In the genomic region with DNA sequence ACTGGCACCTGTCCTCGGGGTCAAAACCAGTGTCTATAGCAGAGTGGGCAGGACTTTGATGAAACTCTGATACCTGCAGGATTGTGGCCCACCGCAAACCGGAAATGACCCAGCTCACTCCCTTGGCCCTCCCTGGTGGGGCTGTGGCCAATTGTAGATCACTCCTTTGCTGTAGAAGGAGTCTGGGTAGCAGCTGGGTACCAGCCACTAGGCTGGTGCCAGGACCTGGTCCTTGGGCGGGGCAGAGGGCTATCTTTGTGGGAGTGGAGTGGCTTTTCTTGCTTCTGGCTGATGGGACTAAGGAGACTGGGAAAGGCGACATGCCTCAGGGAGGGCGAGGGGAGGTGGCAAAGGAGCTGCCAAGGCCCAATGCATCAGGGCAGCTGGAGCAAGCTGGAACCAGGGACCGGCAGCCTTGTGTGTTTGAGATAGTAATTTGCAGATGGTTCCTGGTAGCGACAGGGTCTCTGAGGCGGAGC, we compare ENCODE assay signal across 9 cellular contexts. TPM values are rescaled to one million over a fixed set of nuclear protein-coding genes. Genes with fewer than 3 reads are reported as not detected.
DNase-seq lines count a peak whose midpoint lies in the region; ATAC-seq and TF ChIP-seq lines count a peak whose summit lies in the region.
"Had no signal": no experiment of that assay in that cellular context is flagged by ENCODE, and none has a peak within 500 bp of the region (broad histone marks: within the 10 kb centered on the region; RNA-seq: fewer than 3 reads in every experiment).

No MANE protein-coding gene starts in this region.

- H3K9me3 Mint-ChIP-seq in neural crest cell = no peaks in the 10 kb centered on the region

- no peak overlapping the region for H3K9ac ChIP-seq in HUES64 (ENCODE audit: low read depth, low read length)

- no peaks in the 10 kb centered on the region for H3K36me3 ChIP-seq in HUES64 (ENCODE audit: insufficient read depth, low read length)
- no peaks in the 10 kb centered on the region for H3K36me3 ChIP-seq in heart left ventricle

- TF ChIP-seq POLR2A in heart left ventricle (IDR thresholded peaks at IDR 0.05) = no peak

- DNase-seq in Daoy (ENCODE audit: low read depth) (peak; percentile 54), astrocyte of the cerebellum (ENCODE audit: low read depth) (no peak), neural crest cell (ENCODE audit: low read depth, low spot score) (no peak), G401 (ENCODE audit: low spot score) (no peak), inferior parietal cortex (ENCODE audit: extremely low spot score) (no peak), heart left ventricle (no peak)

- peaks cover 9% of the 10 kb centered on the region; the same call in 1 of the 2 replicates for H3K27me3 ChIP-seq in HUES64 (ENCODE audit: insufficient read depth, low read length)
- peaks cover 6 to 55% (median 22%) of the 10 kb centered on the region in 9 donors for H3K27me3 ChIP-seq in heart left ventricle

- in situ Hi-C loops in astrocyte of the cerebellum (cut with HindIII; ENCODE audit: low sequenced_read_pairs) (no loop called here), G401 (cut with HindIII; ENCODE audit: low sequenced_read_pairs) (no loop called here)

- TF ChIP-seq CTCF in astrocyte of the cerebellum (IDR thresholded peaks at IDR 0.05; ENCODE audit: low read depth, low read length, missing control alignments) = no peak
- no peak for TF ChIP-seq CTCF in neural crest cell (conservative IDR thresholded peaks at IDR 0.05)
- no peak for TF ChIP-seq CTCF in heart left ventricle (IDR thresholded peaks at IDR 0.05)

- peak overlapping the region; percentile 69 for H3K4me3 ChIP-seq in HUES64 (ENCODE audit: low read length)
- peak overlapping the region; percentile 43 for H3K4me3 ChIP-seq in astrocyte of the cerebellum (ENCODE audit: low read depth, low read length)
- peak overlapping the region in 6 of 12 donors; percentile 24 to 46 (median 38) for H3K4me3 ChIP-seq in heart left ventricle

- no peak for ATAC-seq in GM21825 (IDR thresholded peaks at IDR 0.05; ENCODE audit: unreplicated experiment)
- ATAC-seq in heart left ventricle = no peak

- no peaks in the 10 kb centered on the region for H3K4me1 ChIP-seq in HUES64 (ENCODE audit: insufficient read depth, low read length)
- peaks cover 0 to 12% (median 5%) of the 10 kb centered on the region in 12 donors for H3K4me1 ChIP-seq in heart left ventricle

- 28% methylated on average over 9 of the region's 9 CpGs for WGBS in HUES64
- WGBS in heart left ventricle, 4 donors = 24 to 39% (median 31%) methylated on average over 9 of the region's 9 CpGs

- no peak overlapping the region for H3K27ac Mint-ChIP-seq in neural crest cell (ENCODE audit: unreplicated experiment)

- peak overlapping the region; percentile 74 for H3K4me3 Mint-ChIP-seq in neural crest cell

- H3K27ac ChIP-seq in HUES64 (ENCODE audit: low read depth, low read length) (no peak overlapping the region), heart left ventricle (no peak overlapping the region)

- H3K27me3 Mint-ChIP-seq in neural crest cell (ENCODE audit: low read depth) = peaks cover 15% of the 10 kb centered on the region

- no peaks in the 10 kb centered on the region for H3K36me3 Mint-ChIP-seq in neural crest cell (ENCODE audit: low read depth)

- intact Hi-C loops in heart left ventricle (cut with DNase I) = no loop called here

- peaks cover 13% of the 10 kb centered on the region for H3K4me1 Mint-ChIP-seq in neural crest cell

- H3K9me3 ChIP-seq in HUES64 (ENCODE audit: insufficient read depth, low read depth, low read length) (no peaks in the 10 kb centered on the region), heart left ventricle (no peaks in the 10 kb centered on the region)

RNA-seq across cellular contexts. Expression of a gene that starts 0.4 kb away (rescaled TPM):
- total RNA-seq in Daoy (2014; rRNA removed; shearing (Covaris generic)) = 0.06 and 0.63 TPM in 2 replicates
- polyA plus RNA-seq in HUES64 (2013, experiment 1 of 2) = 1.6 TPM
- 2.4 TPM for polyA plus RNA-seq in HUES64 (2013, experiment 2 of 2)
- 0.59 and 0.91 TPM in 2 replicates for total RNA-seq in neural crest cell
- 0.06 TPM in 1 of 2 replicates, not detected in the other for total RNA-seq in G401 (2014; rRNA removed; shearing (Covaris generic))
- 1 to 10 TPM in 6 of 9 donors, under 1 TPM in 2, not detected in 1; 0.48 to 3.7 (median 1.7) TPM for total RNA-seq in heart left ventricle
- 1 to 10 TPM in 1 of 2 donors, under 1 TPM in 1; 0.01 to 4.0 TPM for polyA plus RNA-seq in heart left ventricle
- total RNA-seq: pulmonary artery endothelial cell had no signal

RNA-seq across cellular contexts. Expression of a gene that starts 39.6 kb away (rescaled TPM):
- total RNA-seq in Daoy (2014; rRNA removed; shearing (Covaris generic)) = not detected in 2 replicates
- 19.1 TPM for polyA plus RNA-seq in HUES64 (2013, experiment 1 of 2)
- 16.3 TPM for polyA plus RNA-seq in HUES64 (2013, experiment 2 of 2)
- total RNA-seq in neural crest cell (5.6 and 5.9 TPM in 2 replicates), heart left ventricle (under 1 TPM in 1 of 9 donors, not detected in 8; 0.12 TPM)
- total RNA-seq in G401 (2014; rRNA removed; shearing (Covaris generic)) = 0.25 TPM in 1 of 2 replicates, not detected in the other
- polyA plus RNA-seq in heart left ventricle = not detected
